Comparison of ENCODE assay signal across 20 cellular contexts in genomic region chr2:156947261-156947660, GRCh38.
"Had no signal": no experiment of that assay in that cellular context is flagged by ENCODE, and none has a peak within 500 bp of the region (broad histone marks: within the 10 kb centered on the region; RNA-seq: fewer than 3 reads in every experiment).

No MANE protein-coding gene starts in this region.

- H3K27me3 ChIP-seq: brain microvascular endothelial cell, cardiac muscle cell had no signal

- H3K36me3 ChIP-seq: brain microvascular endothelial cell, cardiac muscle cell had no signal

- FAIRE-seq: astrocyte had no signal

- H3K27ac ChIP-seq: brain microvascular endothelial cell, cardiac muscle cell, VCaP had no signal

- H3K4me3 ChIP-seq: cardiac muscle cell had no signal

- DNase-seq: activated CD4-positive, alpha-beta memory T cell treated with anti-CD3 and anti-CD28 coated beads for 36 hours; activated CD4-positive, alpha-beta T cell treated with anti-CD3 and anti-CD28 coated beads, Interleukin-2, amount 10 ng/mL, durations not matched to agents 7 days and 5 days; activated CD4-positive, CD25-positive, alpha-beta regulatory T cell; activated CD8-positive, alpha-beta memory T cell treated with anti-CD3 and anti-CD28 coated beads for 24 hours; activated effector memory CD4-positive, alpha-beta T cell treated with anti-CD3 and anti-CD28 coated beads, Interleukin-2, amount 50 U/mL, for 16 hours; activated naive CD4-positive, alpha-beta T cell treated with anti-CD3 and anti-CD28 coated beads for 36 hours; activated T-cell treated with anti-CD3 and anti-CD28 coated beads, Interleukin-2, amount 50 U/mL, for 4 hours; amygdala; brain microvascular endothelial cell; MM.1S; NCI-H1105; NCI-H1436; NCI-H187; NCI-H2081; NCI-H510A treated with DMSO at 0.1 percent for 48 hours; SIG-M5; T-helper 1 cell had no signal
